ENCODE assay signal across 14 cellular contexts in genomic region chr3:86989611-86990010, GRCh38. TPM values are rescaled to one million over a fixed set of nuclear protein-coding genes. Genes with fewer than 3 reads are reported as not detected.
A peak's percentile ranks its signal among the peaks of the same experiment; 100 is the strongest.
DNase-seq lines count a peak whose midpoint lies in the region; ATAC-seq and TF ChIP-seq lines count a peak whose summit lies in the region.
"Had no signal": no experiment of that assay in that cellular context is flagged by ENCODE, and none has a peak within 500 bp of the region (broad histone marks: within the 10 kb centered on the region; RNA-seq: fewer than 3 reads in every experiment).

No MANE protein-coding gene starts in this region.

- no peaks in the 10 kb centered on the region for H3K36me3 Mint-ChIP-seq in nephron progenitor cell (ENCODE audit: low read depth)
- H3K36me3 Mint-ChIP-seq: IgD-negative memory B cell had no signal

- H3K9me3 Mint-ChIP-seq in nephron progenitor cell = no peaks in the 10 kb centered on the region

- H3K4me3 ChIP-seq in heart left ventricle (peak overlapping the region in 11 of 12 donors; percentile 46 to 84 (median 62)), vagina (peak overlapping the region; percentile 59 to 70)

- H3K27me3 ChIP-seq in heart left ventricle (peaks cover 0 to 24% (median 12%) of the 10 kb centered on the region in 9 donors), vagina (no peaks in the 10 kb centered on the region)

- H3K4me1 Mint-ChIP-seq in nephron progenitor cell = peaks cover 10% of the 10 kb centered on the region
- H3K4me1 Mint-ChIP-seq: IgD-negative memory B cell had no signal

- DNase-seq in heart left ventricle (no peak), left ventricle myocardium superior (no peak), epithelial cell of prostate (ENCODE audit: low read depth, low spot score) (no peak), nephron progenitor cell (no peak), vagina (ENCODE audit: extremely low spot score in 2 of 2) (no peak), NCI-H69 (lab: John Stamatoyannopoulos, UW) (no peak), globus pallidus (ENCODE audit: low spot score) (no peak)
- DNase-seq: activated CD8-positive, alpha-beta memory T cell treated with anti-CD3 and anti-CD28 coated beads, Interleukin-2, amount 50 U/mL, for 4 hours; cerebellar nuclear complex; GDM1; SW 1271 had no signal

- peak overlapping the region; percentile 66 for H3K4me3 Mint-ChIP-seq in nephron progenitor cell

- H3K27ac ChIP-seq in heart left ventricle (peak overlapping the region in 9 of 12 donors; percentile 44 to 88 (median 68)), epithelial cell of prostate (peak overlapping the region; percentile 81), vagina (peak overlapping the region; percentile 77)

- TF ChIP-seq POLR2A in heart left ventricle (IDR thresholded peaks at IDR 0.05) (no peak), vagina (IDR thresholded peaks at IDR 0.05) (no peak)

- ATAC-seq in heart left ventricle = no peak
- ATAC-seq in left ventricle myocardium superior = no peak
- no peak for ATAC-seq in HG03520 (IDR thresholded peaks at IDR 0.05; ENCODE audit: unreplicated experiment)

- intact Hi-C loops in heart left ventricle (cut with DNase I) = loop anchor here in 1 of 10 donors (10.0 kb wide), 1 partner anchor 195 kb away; no protein-coding TSS in a partner anchor
- intact Hi-C loops in left ventricle myocardium superior (cut with micrococcal nuclease) = no loop called here
- intact Hi-C loops in vagina (cut with DNase I) = no loop called here

- no peaks in the 10 kb centered on the region for H3K36me3 ChIP-seq in heart left ventricle
- H3K36me3 ChIP-seq in vagina = no peaks in the 10 kb centered on the region

- WGBS in heart left ventricle, 4 donors = 55 to 68% (median 65%) methylated on average over 7 of the region's 7 CpGs

- no peak overlapping the region for H3K27ac Mint-ChIP-seq in nephron progenitor cell
- H3K27ac Mint-ChIP-seq: IgD-negative memory B cell had no signal

- H3K9me3 ChIP-seq in heart left ventricle (no peaks in the 10 kb centered on the region), vagina (no peaks in the 10 kb centered on the region)

- H3K4me1 ChIP-seq in heart left ventricle (peaks cover 0 to 12% (median 2%) of the 10 kb centered on the region in 12 donors), vagina (peaks cover 6% of the 10 kb centered on the region)

- TF ChIP-seq CTCF in heart left ventricle (IDR thresholded peaks at IDR 0.05) (no peak), nephron progenitor cell (IDR thresholded peaks at IDR 0.05) (no peak), vagina (IDR thresholded peaks at IDR 0.05) (no peak)

- peaks cover 37% of the 10 kb centered on the region for H3K27me3 Mint-ChIP-seq in nephron progenitor cell (ENCODE audit: low read depth, poor library complexity)

RNA-seq across cellular contexts. Expression of gene VGLL3, which starts 1.3 kb away (rescaled TPM):
- 10 to 100 TPM in 3 of 9 donors, 1 to 10 TPM in 6; 1.1 to 25.4 (median 6.3) TPM for total RNA-seq in heart left ventricle
- polyA plus RNA-seq in heart left ventricle = 1 to 10 TPM in 1 of 2 donors, under 1 TPM in 1; 0.65 to 1.9 TPM
- total RNA-seq in left ventricle myocardium superior = 3.6 TPM
- 17.7 TPM for total RNA-seq in vagina
- total RNA-seq: A172 had no signal
- polyA plus RNA-seq: IgD-negative memory B cell had no signal
